ENCODE assay signal across 8 cellular contexts in genomic region chr19:33235269-33235995, GRCh38. TPM values are rescaled to one million over a fixed set of nuclear protein-coding genes. Genes with fewer than 3 reads are reported as not detected.
DNase-seq lines count a peak whose midpoint lies in the region; ATAC-seq and TF ChIP-seq lines count a peak whose summit lies in the region.

No MANE protein-coding gene starts in this region.

- intact Hi-C loops in lower lobe of right lung (cut with DNase I): loop anchor here (5.0 kb wide), 1 partner anchor 172 kb away; no protein-coding TSS in a partner anchor

- TF ChIP-seq CTCF in coronary artery (IDR thresholded peaks at IDR 0.05) (peak; percentile 74), lower lobe of right lung (IDR thresholded peaks at IDR 0.05) (peak; percentile 93)

- H3K4me1 ChIP-seq in lower lobe of right lung: no peaks in the 10 kb centered on the region

- peak; percentile 85 for DNase-seq in AG20443 (ENCODE audit: low spot score)
- DNase-seq in NCI-H2171 treated with DMSO at 0.1 percent for 48 hours (lab: John Stamatoyannopoulos, UW): peak; percentile 40
- DNase-seq in activated CD4-positive, alpha-beta T cell treated with anti-CD3 and anti-CD28 coated beads for 4 hours: peak; percentile 62 to 82
- no peak for DNase-seq in coronary artery (ENCODE audit: low spot score)
- DNase-seq in lower lobe of right lung: peak; percentile 90
- peak; percentile 69 for DNase-seq in stimulated activated CD8-positive, alpha-beta memory T cell treated with anti-CD3 and anti-CD28 coated beads, Interleukin-15, amount 100 ng/mL, for 1 hour (ENCODE audit: low read depth)

- H3K9me3 ChIP-seq in lower lobe of right lung: no peaks in the 10 kb centered on the region

- ATAC-seq in GM18520 (IDR thresholded peaks at IDR 0.05; ENCODE audit: unreplicated experiment): peak; percentile 94
- peak; percentile 71 for ATAC-seq in HG03064 (IDR thresholded peaks at IDR 0.05; ENCODE audit: low read depth, unreplicated experiment)
- ATAC-seq in lower lobe of right lung: peak; percentile 79 to 85

- no peaks in the 10 kb centered on the region for H3K36me3 ChIP-seq in lower lobe of right lung

- H3K27ac ChIP-seq in coronary artery (no peak overlapping the region), lower lobe of right lung (no peak overlapping the region)

- H3K27me3 ChIP-seq in lower lobe of right lung (ENCODE audit: low read depth): peaks cover 10% of the 10 kb centered on the region

- H3K4me3 ChIP-seq in coronary artery: no peak overlapping the region
- H3K4me3 ChIP-seq in lower lobe of right lung: no peak overlapping the region

RNA-seq across cellular contexts. Expression of gene SLC7A10, which starts 9.8 kb away (rescaled TPM):
- 0.62 TPM for total RNA-seq in lower lobe of right lung

RNA-seq across cellular contexts. Expression of gene LRP3, which starts 41.3 kb away (rescaled TPM):
- 13.8 TPM for total RNA-seq in lower lobe of right lung
